8 cellular contexts compared by ENCODE assay signal in the genomic region with DNA sequence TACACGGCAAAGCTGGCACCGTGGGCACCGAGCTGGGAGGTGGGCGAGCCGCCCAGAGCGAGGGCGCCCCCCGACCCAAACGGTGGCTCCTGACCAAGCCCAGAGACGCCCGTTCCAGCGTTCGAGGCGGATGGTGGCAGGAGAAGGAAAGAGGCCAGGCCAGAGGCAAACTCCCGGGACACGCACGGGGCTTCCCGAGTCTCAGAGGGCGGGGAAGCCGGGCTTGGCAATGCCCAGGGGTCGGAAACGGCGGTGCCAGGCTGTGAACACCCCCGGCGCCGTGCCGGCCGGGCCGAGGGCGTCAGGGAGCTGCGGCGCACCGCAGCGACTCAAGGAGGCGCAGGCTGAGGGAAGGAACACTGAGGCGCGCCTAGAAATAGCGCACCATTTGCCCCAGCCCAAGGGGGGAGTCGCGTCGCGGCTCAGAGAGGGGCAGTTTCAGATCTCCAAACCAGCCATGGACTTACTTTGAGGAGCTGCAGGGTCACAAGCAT. TPM values are rescaled to one million over a fixed set of nuclear protein-coding genes. Genes with fewer than 3 reads are reported as not detected.
A peak's percentile ranks its signal among the peaks of the same experiment; 100 is the strongest.
DNase-seq lines count a peak whose midpoint lies in the region; ATAC-seq and TF ChIP-seq lines count a peak whose summit lies in the region.

No MANE protein-coding gene starts in this region.

- peaks cover 34% of the 10 kb centered on the region for H3K4me1 ChIP-seq in CD8-positive, alpha-beta T cell (ENCODE audit: insufficient read depth, low read length)
- H3K4me1 ChIP-seq in sigmoid colon, result peaks cover 0 to 29% (median 25%) of the 10 kb centered on the region in 4 donors

- intact Hi-C loops in CD8-positive, alpha-beta T cell (cut with DNase I, micrococcal nuclease), result loop anchor here (1.0 to 10.0 kb wide), 4 partner anchors 18 to 220 kb away; no protein-coding TSS in a partner anchor
- intact Hi-C loops in Right ventricle myocardium superior (cut with DNase I), result loop anchor here (5.0 kb wide), 1 partner anchor 223 kb away; no protein-coding TSS in a partner anchor
- intact Hi-C loops in sigmoid colon (cut with DNase I), result loop anchor here (2.0 to 10.0 kb wide), 2 partner anchors 32 to 220 kb away; no protein-coding TSS in a partner anchor

- no peak for TF ChIP-seq POLR2A in sigmoid colon (IDR thresholded peaks at IDR 0.05)

- peaks cover 20% of the 10 kb centered on the region for H3K27me3 ChIP-seq in CD8-positive, alpha-beta T cell (ENCODE audit: insufficient read depth, low read length)
- peaks cover 10 to 33% (median 22%) of the 10 kb centered on the region in 3 donors for H3K27me3 ChIP-seq in sigmoid colon

- H3K4me3 Mint-ChIP-seq in CD8-positive, alpha-beta T cell, result peak overlapping the region; percentile 86

- CTCF ChIA-PET in CD8-positive, alpha-beta T cell (lab: Charles Lee), result interaction anchor here (1.3 to 2.2 kb wide), 2 partner anchors 99 to 331 kb away, joined by 3 to 4 read pairs; no protein-coding TSS in a partner anchor

- WGBS in sigmoid colon, 2 donors, result 1% methylated on average over 42 of the region's 42 CpGs

- H3K9me3 ChIP-seq in CD8-positive, alpha-beta T cell (ENCODE audit: low read length), result no peaks in the 10 kb centered on the region
- no peaks in the 10 kb centered on the region for H3K9me3 ChIP-seq in sigmoid colon

- H3K27ac ChIP-seq in CD8-positive, alpha-beta T cell (ENCODE audit: low read depth, low read length), result no peak overlapping the region
- H3K27ac ChIP-seq in sigmoid colon, result peak overlapping the region; percentile 69 to 96 (median 82)

- peaks cover 26% of the 10 kb centered on the region for H3K4me1 Mint-ChIP-seq in CD8-positive, alpha-beta T cell (ENCODE audit: low read depth)

- H3K4me3 ChIP-seq in CD8-positive, alpha-beta T cell (ENCODE audit: low read depth, low read length), result peak overlapping the region; percentile 51
- H3K4me3 ChIP-seq in sigmoid colon, result peak overlapping the region; percentile 47 to 65 (median 54)

- DNase-seq in CD8-positive, alpha-beta T cell, result peak in 1 of 7 experiments; percentile 9
- peak; percentile 34 for DNase-seq in activated CD4-positive, CD25-positive, alpha-beta regulatory T cell treated with anti-CD3 and anti-CD28 coated beads, Interleukin-2, amount 50 U/mL, for 72 hours
- DNase-seq in Right ventricle myocardium superior, result no peak
- DNase-seq in sigmoid colon, result peak; percentile 69
- DNase-seq in NCI-H1694 (lab: John Stamatoyannopoulos, UW), result no peak
- no peak for DNase-seq in glomerular visceral epithelial cell (ENCODE audit: extremely low spot score)

- POLR2A ChIA-PET in CD8-positive, alpha-beta T cell (lab: Charles Lee), result interaction anchor here (0.8 kb wide), 1 partner anchor 10 kb away, joined by 3 read pairs; no protein-coding TSS in a partner anchor

- H3K36me3 Mint-ChIP-seq in CD8-positive, alpha-beta T cell, result no peaks in the 10 kb centered on the region

- ATAC-seq in CD8-positive, alpha-beta T cell, result peak; percentile 59
- ATAC-seq in GM19351 (IDR thresholded peaks at IDR 0.05; ENCODE audit: unreplicated experiment) (peak; percentile 54), HG03378 (IDR thresholded peaks at IDR 0.05; ENCODE audit: unreplicated experiment) (peak; percentile 38), Right ventricle myocardium superior (ENCODE audit: poor library complexity) (peak; percentile 34)

- TF ChIP-seq EP300 in sigmoid colon (IDR thresholded peaks at IDR 0.05), result no peak

- H3K27ac Mint-ChIP-seq in CD8-positive, alpha-beta T cell, result no peak overlapping the region

- H3K27me3 Mint-ChIP-seq in CD8-positive, alpha-beta T cell (ENCODE audit: low read depth), result peaks cover 75% of the 10 kb centered on the region

- H3K36me3 ChIP-seq in CD8-positive, alpha-beta T cell (ENCODE audit: insufficient read depth, low read length), result no peaks in the 10 kb centered on the region
- no peaks in the 10 kb centered on the region for H3K36me3 ChIP-seq in sigmoid colon

- no peaks in the 10 kb centered on the region for H3K9me3 Mint-ChIP-seq in CD8-positive, alpha-beta T cell

- no peak for TF ChIP-seq CTCF in CD8-positive, alpha-beta T cell (IDR thresholded peaks at IDR 0.05)
- no peak for TF ChIP-seq CTCF in sigmoid colon (IDR thresholded peaks at IDR 0.05)

RNA-seq across cellular contexts. Expression of a gene that starts 0.4 kb away (rescaled TPM):
- total RNA-seq in CD8-positive, alpha-beta T cell, result 1 to 10 TPM in 1 of 2 experiments, under 1 TPM in 1; 0.53 to 1.2 TPM
- total RNA-seq in Right ventricle myocardium superior (9.7 TPM), sigmoid colon (10 to 100 TPM in 3 of 4 donors, 1 to 10 TPM in 1; 8.6 to 15.7 (median 12.4) TPM)
- polyA plus RNA-seq in sigmoid colon, result 1 to 10 TPM; 1.8 to 5.1 (median 3.5) TPM

Comparison
In these comparisons a context has a peak if more than half of its experiments do, and no peak if none do; other contexts are left out.
1. DNase-seq: peak in activated CD4-positive, CD25-positive, alpha-beta regulatory T cell treated with anti-CD3 and anti-CD28 coated beads, Interleukin-2, amount 50 U/mL, for 72 hours (single experiment) and sigmoid colon (single experiment); none in Right ventricle myocardium superior (single experiment), NCI-H1694 (single experiment) and glomerular visceral epithelial cell (single experiment).
2. Peak in every context shown above with its lines, with median percentiles within 50 percentile points of each other: ATAC-seq.